Comparison of ENCODE assay signal across 1 cellular context in genomic region chr11:118572075-118572913, GRCh38.
TF ChIP-seq lines count a peak whose summit lies in the region.

Gene ARCN1, plus strand, starts transcription at chr11:118572409. Its CDS starts 139 bp downstream, at chr11:118572548.

TF ChIP-seq in K562, 482 proteins besides CTCF, POLR2A, EP300 and RAD21 (continued from another document and continues in another):
- TF ChIP-seq, protein P1, sequence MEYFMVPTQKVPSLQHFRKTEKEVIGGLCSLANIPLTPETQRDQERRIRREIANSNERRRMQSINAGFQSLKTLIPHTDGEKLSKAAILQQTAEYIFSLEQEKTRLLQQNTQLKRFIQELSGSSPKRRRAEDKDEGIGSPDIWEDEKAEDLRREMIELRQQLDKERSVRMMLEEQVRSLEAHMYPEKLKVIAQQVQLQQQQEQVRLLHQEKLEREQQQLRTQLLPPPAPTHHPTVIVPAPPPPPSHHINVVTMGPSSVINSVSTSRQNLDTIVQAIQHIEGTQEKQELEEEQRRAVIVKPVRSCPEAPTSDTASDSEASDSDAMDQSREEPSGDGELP (CRISPR knock-in tag; IDR thresholded peaks at IDR 0.05; ENCODE audit: borderline replicate concordance), result peak; percentile 93
- TF ChIP-seq CREM (IDR thresholded peaks at IDR 0.05; ENCODE audit: low read depth) (peak; percentile 55; the same call in 1 of the 2 replicates), ZNF639 (CRISPR knock-in tag; conservative IDR thresholded peaks at IDR 0.05 in 1 of 2, IDR thresholded peaks at IDR 0.05 in 1 of 2) (0 out of 4 replicates have a peak, but pooled peaks of 1 of the 2 experiments have one; percentile 2), TFAM (CRISPR knock-in tag; conservative IDR thresholded peaks at IDR 0.05) (no peak), SRSF3 (IDR thresholded peaks at IDR 0.05; ENCODE audit: insufficient read depth, low read length) (0 out of 2 replicates have a peak, but pooled peaks have one; percentile 60), POLR2AphosphoS5 (IDR thresholded peaks at IDR 0.05; ENCODE audit: control insufficient read depth, insufficient read depth, low read depth, low read length) (peak; percentile 77), HLTF (IDR thresholded peaks at IDR 0.05) (peak; percentile 51; the same call in 1 of the 2 replicates), RFX5 (IDR thresholded peaks at IDR 0.05; ENCODE audit: low read depth, low read length) (no peak), NKRF (IDR thresholded peaks at IDR 0.05; ENCODE audit: borderline replicate concordance) (peak; percentile 64), ZZZ3 (IDR thresholded peaks at IDR 0.05) (no peak), ZBTB7A (IDR thresholded peaks at IDR 0.05; ENCODE audit: borderline replicate concordance, control insufficient read depth, low read depth, low read length) (peak; percentile 43; the same call in 1 of the 2 replicates), ZNF75A (CRISPR knock-in tag; IDR thresholded peaks at IDR 0.05) (no peak), POLR2G (IDR thresholded peaks at IDR 0.05; ENCODE audit: low read depth, low read length) (peak; percentile 94), RFX1 (IDR thresholded peaks at IDR 0.05) (no peak), RBM34 (IDR thresholded peaks at IDR 0.05; ENCODE audit: borderline replicate concordance, insufficient read depth, low read length) (no peak), ZBTB2 (IDR thresholded peaks at IDR 0.05) (no peak), THAP7 (CRISPR knock-in tag; IDR thresholded peaks at IDR 0.05) (no peak), ZNF766 (CRISPR knock-in tag; conservative IDR thresholded peaks at IDR 0.05) (0 out of 2 replicates have a peak, but pooled peaks have one; percentile 25), NR4A1 (CRISPR knock-in tag; IDR thresholded peaks at IDR 0.05) (no peak), NR4A1 (tag; IDR thresholded peaks at IDR 0.05) (no peak), ZNF140 (CRISPR knock-in tag; IDR thresholded peaks at IDR 0.05) (no peak), BACH1 (tag; IDR thresholded peaks at IDR 0.05) (no peak), MXI1 (IDR thresholded peaks at IDR 0.05; ENCODE audit: low read depth, low read length) (no peak), RHOXF2B (CRISPR knock-in tag; conservative IDR thresholded peaks at IDR 0.05) (no peak), PTTG1 (tag; IDR thresholded peaks at IDR 0.05; ENCODE audit: low read depth) (no peak), ZNF589 (CRISPR knock-in tag; IDR thresholded peaks at IDR 0.05; ENCODE audit: low read depth) (0 out of 2 replicates have a peak, but pooled peaks have one; percentile 19), BCOR (IDR thresholded peaks at IDR 0.05) (no peak), ZNF12 (CRISPR knock-in tag; IDR thresholded peaks at IDR 0.05) (0 out of 2 replicates have a peak, but pooled peaks have one; percentile 75), POLR2B (IDR thresholded peaks at IDR 0.05; ENCODE audit: low read depth, partially characterized antibody) (peak; percentile 87), HDAC3 (IDR thresholded peaks at IDR 0.05; ENCODE audit: borderline replicate concordance, partially characterized antibody) (no peak), FIP1L1 (IDR thresholded peaks at IDR 0.05; ENCODE audit: low read depth, low read length, poor library complexity, severe bottlenecking) (peak; percentile 74), STAT5B (CRISPR knock-in tag; IDR thresholded peaks at IDR 0.05) (no peak), MBD2 (IDR thresholded peaks at IDR 0.05; ENCODE audit: borderline replicate concordance, low read depth) (peak; percentile 42; the same call in 1 of the 2 replicates), ZNF347 (CRISPR knock-in tag; IDR thresholded peaks at IDR 0.05; ENCODE audit: low read depth) (no peak), NR2C1 (IDR thresholded peaks at IDR 0.05) (peak; percentile 93), NR2C1 (tag; IDR thresholded peaks at IDR 0.05) (peak; percentile 93), MAZ (CRISPR knock-in tag; conservative IDR thresholded peaks at IDR 0.05 in 1 of 2, IDR thresholded peaks at IDR 0.05 in 1 of 2) (peak; percentile 64 to 81; a peak in 3 of 4 replicates), BRD9 (IDR thresholded peaks at IDR 0.05; ENCODE audit: low read depth, partially characterized antibody) (no peak), CEBPG (CRISPR knock-in tag; IDR thresholded peaks at IDR 0.05) (no peak; the same call in 1 of the 2 replicates), CEBPG (tag; conservative IDR thresholded peaks at IDR 0.05 in 1 of 2, IDR thresholded peaks at IDR 0.05 in 1 of 2) (no peak), ZFX (CRISPR knock-in tag; IDR thresholded peaks at IDR 0.05) (peak; percentile 90), LARP7 (IDR thresholded peaks at IDR 0.05) (0 out of 2 replicates have a peak, but pooled peaks have one; percentile 42), SMARCB1 (IDR thresholded peaks at IDR 0.05; ENCODE audit: insufficient read length, low read depth) (no peak), PHF8 (IDR thresholded peaks at IDR 0.05; ENCODE audit: borderline replicate concordance, low read length) (peak; percentile 98), KLF1 (tag; IDR thresholded peaks at IDR 0.05) (no peak; the same call in 1 of the 2 replicates), MYC (IDR thresholded peaks at IDR 0.05; ENCODE audit: low read depth, low read length) (peak; percentile 48; the same call in 1 of the 2 replicates), MYC (CRISPR knock-in tag; IDR thresholded peaks at IDR 0.05; ENCODE audit: borderline replicate concordance, low read depth) (0 out of 2 replicates have a peak, but pooled peaks have one; percentile 42)
- TF ChIP-seq, protein P2, sequence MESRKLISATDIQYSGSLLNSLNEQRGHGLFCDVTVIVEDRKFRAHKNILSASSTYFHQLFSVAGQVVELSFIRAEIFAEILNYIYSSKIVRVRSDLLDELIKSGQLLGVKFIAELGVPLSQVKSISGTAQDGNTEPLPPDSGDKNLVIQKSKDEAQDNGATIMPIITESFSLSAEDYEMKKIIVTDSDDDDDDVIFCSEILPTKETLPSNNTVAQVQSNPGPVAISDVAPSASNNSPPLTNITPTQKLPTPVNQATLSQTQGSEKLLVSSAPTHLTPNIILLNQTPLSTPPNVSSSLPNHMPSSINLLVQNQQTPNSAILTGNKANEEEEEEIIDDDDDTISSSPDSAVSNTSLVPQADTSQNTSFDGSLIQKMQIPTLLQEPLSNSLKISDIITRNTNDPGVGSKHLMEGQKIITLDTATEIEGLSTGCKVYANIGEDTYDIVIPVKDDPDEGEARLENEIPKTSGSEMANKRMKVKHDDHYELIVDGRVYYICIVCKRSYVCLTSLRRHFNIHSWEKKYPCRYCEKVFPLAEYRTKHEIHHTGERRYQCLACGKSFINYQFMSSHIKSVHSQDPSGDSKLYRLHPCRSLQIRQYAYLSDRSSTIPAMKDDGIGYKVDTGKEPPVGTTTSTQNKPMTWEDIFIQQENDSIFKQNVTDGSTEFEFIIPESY (CRISPR knock-in tag; IDR thresholded peaks at IDR 0.05), result 0 out of 2 replicates have a peak, but pooled peaks have one; percentile 9
- TF ChIP-seq, protein P3, sequence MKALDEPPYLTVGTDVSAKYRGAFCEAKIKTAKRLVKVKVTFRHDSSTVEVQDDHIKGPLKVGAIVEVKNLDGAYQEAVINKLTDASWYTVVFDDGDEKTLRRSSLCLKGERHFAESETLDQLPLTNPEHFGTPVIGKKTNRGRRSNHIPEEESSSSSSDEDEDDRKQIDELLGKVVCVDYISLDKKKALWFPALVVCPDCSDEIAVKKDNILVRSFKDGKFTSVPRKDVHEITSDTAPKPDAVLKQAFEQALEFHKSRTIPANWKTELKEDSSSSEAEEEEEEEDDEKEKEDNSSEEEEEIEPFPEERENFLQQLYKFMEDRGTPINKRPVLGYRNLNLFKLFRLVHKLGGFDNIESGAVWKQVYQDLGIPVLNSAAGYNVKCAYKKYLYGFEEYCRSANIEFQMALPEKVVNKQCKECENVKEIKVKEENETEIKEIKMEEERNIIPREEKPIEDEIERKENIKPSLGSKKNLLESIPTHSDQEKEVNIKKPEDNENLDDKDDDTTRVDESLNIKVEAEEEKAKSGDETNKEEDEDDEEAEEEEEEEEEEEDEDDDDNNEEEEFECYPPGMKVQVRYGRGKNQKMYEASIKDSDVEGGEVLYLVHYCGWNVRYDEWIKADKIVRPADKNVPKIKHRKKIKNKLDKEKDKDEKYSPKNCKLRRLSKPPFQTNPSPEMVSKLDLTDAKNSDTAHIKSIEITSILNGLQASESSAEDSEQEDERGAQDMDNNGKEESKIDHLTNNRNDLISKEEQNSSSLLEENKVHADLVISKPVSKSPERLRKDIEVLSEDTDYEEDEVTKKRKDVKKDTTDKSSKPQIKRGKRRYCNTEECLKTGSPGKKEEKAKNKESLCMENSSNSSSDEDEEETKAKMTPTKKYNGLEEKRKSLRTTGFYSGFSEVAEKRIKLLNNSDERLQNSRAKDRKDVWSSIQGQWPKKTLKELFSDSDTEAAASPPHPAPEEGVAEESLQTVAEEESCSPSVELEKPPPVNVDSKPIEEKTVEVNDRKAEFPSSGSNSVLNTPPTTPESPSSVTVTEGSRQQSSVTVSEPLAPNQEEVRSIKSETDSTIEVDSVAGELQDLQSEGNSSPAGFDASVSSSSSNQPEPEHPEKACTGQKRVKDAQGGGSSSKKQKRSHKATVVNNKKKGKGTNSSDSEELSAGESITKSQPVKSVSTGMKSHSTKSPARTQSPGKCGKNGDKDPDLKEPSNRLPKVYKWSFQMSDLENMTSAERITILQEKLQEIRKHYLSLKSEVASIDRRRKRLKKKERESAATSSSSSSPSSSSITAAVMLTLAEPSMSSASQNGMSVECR (CRISPR knock-in tag; IDR thresholded peaks at IDR 0.05), result peak; percentile 76; the same call in 1 of the 2 replicates
- TF ChIP-seq, protein P4, sequence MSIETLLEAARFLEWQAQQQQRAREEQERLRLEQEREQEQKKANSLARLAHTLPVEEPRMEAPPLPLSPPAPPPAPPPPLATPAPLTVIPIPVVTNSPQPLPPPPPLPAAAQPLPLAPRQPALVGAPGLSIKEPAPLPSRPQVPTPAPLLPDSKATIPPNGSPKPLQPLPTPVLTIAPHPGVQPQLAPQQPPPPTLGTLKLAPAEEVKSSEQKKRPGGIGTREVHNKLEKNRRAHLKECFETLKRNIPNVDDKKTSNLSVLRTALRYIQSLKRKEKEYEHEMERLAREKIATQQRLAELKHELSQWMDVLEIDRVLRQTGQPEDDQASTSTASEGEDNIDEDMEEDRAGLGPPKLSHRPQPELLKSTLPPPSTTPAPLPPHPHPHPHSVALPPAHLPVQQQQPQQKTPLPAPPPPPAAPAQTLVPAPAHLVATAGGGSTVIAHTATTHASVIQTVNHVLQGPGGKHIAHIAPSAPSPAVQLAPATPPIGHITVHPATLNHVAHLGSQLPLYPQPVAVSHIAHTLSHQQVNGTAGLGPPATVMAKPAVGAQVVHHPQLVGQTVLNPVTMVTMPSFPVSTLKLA (conservative IDR thresholded peaks at IDR 0.05), result no peak
- TF ChIP-seq, protein P5, sequence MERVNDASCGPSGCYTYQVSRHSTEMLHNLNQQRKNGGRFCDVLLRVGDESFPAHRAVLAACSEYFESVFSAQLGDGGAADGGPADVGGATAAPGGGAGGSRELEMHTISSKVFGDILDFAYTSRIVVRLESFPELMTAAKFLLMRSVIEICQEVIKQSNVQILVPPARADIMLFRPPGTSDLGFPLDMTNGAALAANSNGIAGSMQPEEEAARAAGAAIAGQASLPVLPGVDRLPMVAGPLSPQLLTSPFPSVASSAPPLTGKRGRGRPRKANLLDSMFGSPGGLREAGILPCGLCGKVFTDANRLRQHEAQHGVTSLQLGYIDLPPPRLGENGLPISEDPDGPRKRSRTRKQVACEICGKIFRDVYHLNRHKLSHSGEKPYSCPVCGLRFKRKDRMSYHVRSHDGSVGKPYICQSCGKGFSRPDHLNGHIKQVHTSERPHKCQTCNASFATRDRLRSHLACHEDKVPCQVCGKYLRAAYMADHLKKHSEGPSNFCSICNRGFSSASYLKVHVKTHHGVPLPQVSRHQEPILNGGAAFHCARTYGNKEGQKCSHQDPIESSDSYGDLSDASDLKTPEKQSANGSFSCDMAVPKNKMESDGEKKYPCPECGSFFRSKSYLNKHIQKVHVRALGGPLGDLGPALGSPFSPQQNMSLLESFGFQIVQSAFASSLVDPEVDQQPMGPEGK (CRISPR knock-in tag; IDR thresholded peaks at IDR 0.05; ENCODE audit: borderline replicate concordance), result no peak
